9 cellular contexts compared by ENCODE assay signal in the genomic region with DNA sequence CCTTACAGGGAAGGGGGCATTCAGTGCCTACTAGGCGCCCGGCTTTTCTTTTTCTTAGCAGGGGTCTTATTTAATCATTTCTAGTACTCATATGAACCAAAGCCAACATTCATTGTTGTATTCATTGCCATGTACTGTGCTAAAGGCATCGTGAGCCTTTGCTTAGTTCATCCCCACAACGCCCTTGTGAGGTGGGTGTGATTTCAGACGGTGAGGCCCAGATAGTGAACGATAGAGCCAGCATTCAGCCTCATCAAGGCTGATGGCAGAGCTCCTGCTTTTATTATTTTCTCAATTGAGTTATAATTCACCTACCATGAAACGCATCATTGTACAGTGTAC. TPM values are rescaled to one million over a fixed set of nuclear protein-coding genes. Genes with fewer than 3 reads are reported as not detected.
DNase-seq lines count a peak whose midpoint lies in the region; ATAC-seq and TF ChIP-seq lines count a peak whose summit lies in the region.
"Had no signal": no experiment of that assay in that cellular context is flagged by ENCODE, and none has a peak within 500 bp of the region (broad histone marks: within the 10 kb centered on the region; RNA-seq: fewer than 3 reads in every experiment).

No MANE protein-coding gene starts in this region.

- H3K27me3 ChIP-seq in CD4-positive, alpha-beta T cell (ENCODE audit: control insufficient read depth, insufficient read depth, low read length), result no peaks in the 10 kb centered on the region
- no peaks in the 10 kb centered on the region for H3K27me3 ChIP-seq in brain microvascular endothelial cell (replicated peaks)
- no peaks in the 10 kb centered on the region for H3K27me3 ChIP-seq in muscle layer of duodenum (ENCODE audit: low read depth, low read length)

- intact Hi-C loops in CD4-positive, alpha-beta T cell (cut with DNase I, micrococcal nuclease), result loop anchor here in 1 of 2 experiments (2.0 kb wide), 1 partner anchor 16 kb away; no protein-coding TSS in a partner anchor

- peak overlapping the region; percentile 53 for H3K27ac ChIP-seq in CD4-positive, alpha-beta T cell (ENCODE audit: low read depth, low read length)
- H3K27ac ChIP-seq in brain microvascular endothelial cell (peak overlapping the region; percentile 22), muscle layer of duodenum (ENCODE audit: low read length) (peak overlapping the region; percentile 64)

- no peaks in the 10 kb centered on the region for H3K9me3 Mint-ChIP-seq in CD4-positive, alpha-beta T cell

- in situ Hi-C loops in brain microvascular endothelial cell (cut with HindIII; ENCODE audit: low pct_ligation_motif_present, low sequenced_read_pairs), result no loop called here

- H3K36me3 Mint-ChIP-seq in CD4-positive, alpha-beta T cell (ENCODE audit: low read depth), result peaks cover 18% of the 10 kb centered on the region

- peaks cover 3% of the 10 kb centered on the region for H3K36me3 ChIP-seq in brain microvascular endothelial cell (replicated peaks)
- peaks cover 0 to 4% of the 10 kb centered on the region in 2 donors for H3K36me3 ChIP-seq in muscle layer of duodenum (ENCODE audit: control insufficient read depth in 1 of 2, insufficient read depth in 2 of 2, low read length in 2 of 2)

- no peaks in the 10 kb centered on the region for H3K9me3 ChIP-seq in CD4-positive, alpha-beta T cell (ENCODE audit: control insufficient read depth, low read length)
- H3K9me3 ChIP-seq in muscle layer of duodenum (ENCODE audit: control insufficient read depth in 1 of 2, low read length in 2 of 2), result no peaks in the 10 kb centered on the region

- POLR2A ChIA-PET in CD4-positive, alpha-beta T cell (lab: Charles Lee), result interaction anchor here (0.9 to 2.5 kb wide), 9 partner anchors 9 to 80 kb away, joined by 3 to 38 read pairs (median 6); no protein-coding TSS in a partner anchor

- peaks cover 89% of the 10 kb centered on the region for H3K4me1 Mint-ChIP-seq in CD4-positive, alpha-beta T cell (ENCODE audit: low read depth)

- no peak for TF ChIP-seq CTCF in CD4-positive, alpha-beta T cell (IDR thresholded peaks at IDR 0.05)
- TF ChIP-seq CTCF in brain microvascular endothelial cell (IDR thresholded peaks at IDR 0.05; ENCODE audit: low read depth, low read length, missing control alignments), result no peak

- CTCF ChIA-PET in CD4-positive, alpha-beta T cell (lab: Charles Lee), result interaction anchor here (1.0 to 1.4 kb wide), 4 partner anchors 9 to 37 kb away, joined by 3 to 4 read pairs (median 4); no protein-coding TSS in a partner anchor

- H3K27ac Mint-ChIP-seq in CD4-positive, alpha-beta T cell, result peak overlapping the region; percentile 87

- H3K4me3 ChIP-seq in brain microvascular endothelial cell (ENCODE audit: low read depth, low read length), result no peak overlapping the region
- peak overlapping the region in 1 of 2 donors; percentile 10 for H3K4me3 ChIP-seq in muscle layer of duodenum (ENCODE audit: low read depth in 1 of 2, low read length in 2 of 2)

- ATAC-seq in CD4-positive, alpha-beta T cell (ENCODE audit: poor library complexity), result peak; percentile 45
- peak; percentile 26 for ATAC-seq in HG02798 (IDR thresholded peaks at IDR 0.05; ENCODE audit: poor library complexity, unreplicated experiment)

- H3K4me1 ChIP-seq in muscle layer of duodenum (ENCODE audit: control insufficient read depth in 1 of 2, insufficient read depth in 2 of 2, low read length in 2 of 2), result peaks cover 0 to 40% of the 10 kb centered on the region in 2 donors

- H3K27me3 Mint-ChIP-seq in CD4-positive, alpha-beta T cell, result no peaks in the 10 kb centered on the region

- peak overlapping the region; percentile 86 for H3K4me3 Mint-ChIP-seq in CD4-positive, alpha-beta T cell

- no peak for DNase-seq in CD4-positive, alpha-beta T cell
- DNase-seq in brain microvascular endothelial cell (no peak), NCI-H2107 (lab: John Stamatoyannopoulos, UW) (no peak), cerebellar cortex (ENCODE audit: low spot score) (no peak)
- no peak for DNase-seq in stimulated activated CD4-positive, alpha-beta T cell treated with anti-CD3 and anti-CD28 coated beads, Interleukin-4, amount 100 ng/mL, for 1 hour
- no peak for DNase-seq in stimulated activated CD4-positive, alpha-beta T cell treated with anti-CD3 and anti-CD28 coated beads, Interleukin-1b, Interleukin-23, amount 100 ng/mL, for 48 hours
- DNase-seq: NK-92 treated with Interleukin-12 subunit alpha and Interleukin-12 subunit beta, amount 100 ng/mL, for 24 hours had no signal

RNA-seq across cellular contexts. Expression of a gene that starts 50.0 kb away (rescaled TPM):
- total RNA-seq in CD4-positive, alpha-beta T cell, result 10 to 100 TPM; 45.6 to 48.1 TPM
